ENCODE assay signal across 35 cellular contexts in the genomic region with DNA sequence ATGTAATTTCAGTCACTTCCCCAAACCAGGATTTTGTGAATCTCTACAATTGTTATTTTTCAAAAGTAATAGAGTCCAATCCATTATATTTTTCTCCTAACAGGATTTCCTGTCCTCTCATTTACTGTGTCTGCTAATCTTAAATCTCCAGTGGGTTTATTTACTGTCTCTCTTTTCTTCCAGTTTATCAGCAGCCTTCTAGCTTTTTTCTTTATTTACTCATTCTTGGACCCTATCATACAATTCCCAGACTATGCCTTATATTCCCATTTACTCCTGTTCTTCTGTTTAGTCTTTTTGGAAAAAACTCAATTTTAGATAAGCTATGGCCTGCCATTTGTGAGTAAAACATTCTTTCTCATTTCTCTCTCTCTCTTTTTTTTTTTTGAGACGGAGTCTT.
"Had no signal": no experiment of that assay in that cellular context is flagged by ENCODE, and none has a peak within 500 bp of the region (broad histone marks: within the 10 kb centered on the region; RNA-seq: fewer than 3 reads in every experiment).

No MANE protein-coding gene starts in this region.

- H3K4me3 Mint-ChIP-seq: activated CD4-positive, alpha-beta memory T cell treated with anti-CD3 and anti-CD28 coated beads, Interleukin-2, amount 10 ng/mL, durations not matched to agents 7 days and 5 days; activated CD4-positive, alpha-beta T cell treated with anti-CD3 and anti-CD28 coated beads for 36 hours; activated CD4-positive, alpha-beta T cell treated with anti-CD3 and anti-CD28 coated beads, Interleukin-2, amount 10 ng/mL, durations not matched to agents 7 days and 5 days; activated CD8-positive, alpha-beta memory T cell treated with anti-CD3 and anti-CD28 coated beads, Interleukin-2, amount 10 ng/mL, durations not matched to agents 7 days and 5 days; activated CD8-positive, alpha-beta T cell treated with anti-CD3 and anti-CD28 coated beads, Interleukin-2, amount 10 ng/mL, durations not matched to agents 7 days and 5 days; activated naive CD4-positive, alpha-beta T cell treated with anti-CD3 and anti-CD28 coated beads, Interleukin-2, amount 10 ng/mL, durations not matched to agents 7 days and 5 days; activated naive CD4-positive, alpha-beta T cell treated with anti-CD3 and anti-CD28 coated beads, Interleukin-2, amount 50 U/mL, for 24 hours; activated naive CD8-positive, alpha-beta T cell; activated naive CD8-positive, alpha-beta T cell treated with anti-CD3 and anti-CD28 coated beads, Interleukin-2, amount 10 ng/mL, durations not matched to agents 7 days and 5 days; activated naive CD8-positive, alpha-beta T cell treated with anti-CD3 and anti-CD28 coated beads, Interleukin-2, amount 50 U/mL, for 24 hours; activated T-cell treated with anti-CD3 and anti-CD28 coated beads, Interleukin-2, amount 50 U/mL, for 24 hours; brain; central memory CD8-positive, alpha-beta T cell; T-cell; T-helper 2 cell treated with Interferon-gamma antibody and Interleukin-4, amounts not matched to agents 5 μg/mL and 100 μg/mL, for 36 hours; WTC11 had no signal

- H3K4me3 ChIP-seq: ascending aorta, cardiac muscle cell had no signal

- H3K27me3 Mint-ChIP-seq: activated naive CD4-positive, alpha-beta T cell treated with anti-CD3 and anti-CD28 coated beads, Interleukin-2, amount 10 ng/mL, durations not matched to agents 7 days and 5 days; activated naive CD8-positive, alpha-beta T cell treated with anti-CD3 and anti-CD28 coated beads, Interleukin-2, amount 10 ng/mL, durations not matched to agents 7 days and 5 days; activated T-cell treated with anti-CD3 and anti-CD28 coated beads, Interleukin-2, amount 50 U/mL, for 24 hours had no signal

- H3K27me3 ChIP-seq: ascending aorta, cardiac muscle cell had no signal

- H3K4me1 Mint-ChIP-seq: activated CD4-positive, alpha-beta memory T cell treated with anti-CD3 and anti-CD28 coated beads, Interleukin-2, amount 10 ng/mL, durations not matched to agents 7 days and 5 days; activated CD4-positive, alpha-beta T cell treated with anti-CD3 and anti-CD28 coated beads for 36 hours; activated CD4-positive, alpha-beta T cell treated with anti-CD3 and anti-CD28 coated beads, Interleukin-2, amount 10 ng/mL, durations not matched to agents 7 days and 5 days; activated CD8-positive, alpha-beta memory T cell treated with anti-CD3 and anti-CD28 coated beads, Interleukin-2, amount 10 ng/mL, durations not matched to agents 7 days and 5 days; activated naive CD4-positive, alpha-beta T cell treated with anti-CD3 and anti-CD28 coated beads, Interleukin-2, amount 10 ng/mL, durations not matched to agents 7 days and 5 days; activated naive CD4-positive, alpha-beta T cell treated with anti-CD3 and anti-CD28 coated beads, Interleukin-2, amount 50 U/mL, for 24 hours; activated naive CD8-positive, alpha-beta T cell treated with anti-CD3 and anti-CD28 coated beads, Interleukin-2, amount 10 ng/mL, durations not matched to agents 7 days and 5 days; activated naive CD8-positive, alpha-beta T cell treated with anti-CD3 and anti-CD28 coated beads, Interleukin-2, amount 50 U/mL, for 24 hours; brain; central memory CD8-positive, alpha-beta T cell; T-cell had no signal

- H3K27ac Mint-ChIP-seq: activated CD4-positive, alpha-beta memory T cell treated with anti-CD3 and anti-CD28 coated beads, Interleukin-2, amount 10 ng/mL, durations not matched to agents 7 days and 5 days; activated CD4-positive, alpha-beta T cell treated with anti-CD3 and anti-CD28 coated beads for 36 hours; activated CD4-positive, alpha-beta T cell treated with anti-CD3 and anti-CD28 coated beads, Interleukin-2, amount 10 ng/mL, durations not matched to agents 7 days and 5 days; activated CD8-positive, alpha-beta memory T cell treated with anti-CD3 and anti-CD28 coated beads, Interleukin-2, amount 10 ng/mL, durations not matched to agents 7 days and 5 days; activated CD8-positive, alpha-beta T cell treated with anti-CD3 and anti-CD28 coated beads, Interleukin-2, amount 10 ng/mL, durations not matched to agents 7 days and 5 days; activated naive CD4-positive, alpha-beta T cell treated with anti-CD3 and anti-CD28 coated beads, Interleukin-2, amount 10 ng/mL, durations not matched to agents 7 days and 5 days; activated naive CD4-positive, alpha-beta T cell treated with anti-CD3 and anti-CD28 coated beads, Interleukin-2, amount 50 U/mL, for 24 hours; activated naive CD8-positive, alpha-beta T cell; activated naive CD8-positive, alpha-beta T cell treated with anti-CD3 and anti-CD28 coated beads, Interleukin-2, amount 10 ng/mL, durations not matched to agents 7 days and 5 days; activated naive CD8-positive, alpha-beta T cell treated with anti-CD3 and anti-CD28 coated beads, Interleukin-2, amount 50 U/mL, for 24 hours; activated T-cell treated with anti-CD3 and anti-CD28 coated beads, Interleukin-2, amount 50 U/mL, for 24 hours; activated T-helper 2 cell treated with anti-CD3 and anti-CD28 coated beads, Interferon-gamma antibody, Interleukin-2, Interleukin-4, amounts not matched to agents 10 μg/mL and 5 μg/mL and 100 μg/mL, durations not matched to agents 14 hours and 24 hours and 36 hours; brain; T-cell; T-helper 2 cell treated with Interferon-gamma antibody and Interleukin-4, amounts not matched to agents 5 μg/mL and 100 μg/mL, for 36 hours; WTC11 had no signal

- H3K36me3 ChIP-seq: ascending aorta, cardiac muscle cell, WERI-Rb-1 had no signal

- H3K27ac ChIP-seq: ascending aorta, cardiac muscle cell, WERI-Rb-1 had no signal

- H3K36me3 Mint-ChIP-seq: activated CD8-positive, alpha-beta memory T cell treated with anti-CD3 and anti-CD28 coated beads, Interleukin-2, amount 10 ng/mL, durations not matched to agents 7 days and 5 days; activated naive CD4-positive, alpha-beta T cell treated with anti-CD3 and anti-CD28 coated beads, Interleukin-2, amount 10 ng/mL, durations not matched to agents 7 days and 5 days; activated naive CD4-positive, alpha-beta T cell treated with anti-CD3 and anti-CD28 coated beads, Interleukin-2, amount 50 U/mL, for 24 hours; activated naive CD8-positive, alpha-beta T cell; activated naive CD8-positive, alpha-beta T cell treated with anti-CD3 and anti-CD28 coated beads, Interleukin-2, amount 10 ng/mL, durations not matched to agents 7 days and 5 days; brain; T-cell had no signal

- H3K4me1 ChIP-seq: ascending aorta had no signal

- DNase-seq: activated CD4-positive, alpha-beta memory T cell treated with anti-CD3 and anti-CD28 coated beads, Interleukin-2, amount 10 ng/mL, durations not matched to agents 7 days and 5 days; activated CD4-positive, alpha-beta T cell treated with anti-CD3 and anti-CD28 coated beads for 1 hour; activated CD4-positive, alpha-beta T cell treated with anti-CD3 and anti-CD28 coated beads for 36 hours; activated CD4-positive, alpha-beta T cell treated with anti-CD3 and anti-CD28 coated beads for 48 hours; activated CD4-positive, alpha-beta T cell treated with anti-CD3 and anti-CD28 coated beads, Interleukin-2, amount 10 ng/mL, durations not matched to agents 7 days and 5 days; activated CD4-positive, alpha-beta T cell treated with anti-CD3 and anti-CD28 coated beads, Interleukin-2, amount 50 U/mL, for 48 hours; activated CD4-positive, CD25-positive, alpha-beta regulatory T cell; activated CD8-positive, alpha-beta memory T cell treated with anti-CD3 and anti-CD28 coated beads for 24 hours; activated CD8-positive, alpha-beta memory T cell treated with anti-CD3 and anti-CD28 coated beads, Interleukin-2, amount 10 ng/mL, durations not matched to agents 7 days and 5 days; activated CD8-positive, alpha-beta memory T cell treated with anti-CD3 and anti-CD28 coated beads, Interleukin-2, amount 50 U/mL, for 48 hours; activated CD8-positive, alpha-beta T cell treated with anti-CD3 and anti-CD28 coated beads, Interleukin-2, amount 10 ng/mL, durations not matched to agents 7 days and 5 days; activated effector memory CD4-positive, alpha-beta T cell treated with Interleukin-2 at 50 U/mL for 16 hours; activated gamma-delta T cell; activated naive CD4-positive, alpha-beta T cell treated with anti-CD3 and anti-CD28 coated beads, Interleukin-2, amount 10 ng/mL, durations not matched to agents 7 days and 5 days; activated naive CD4-positive, alpha-beta T cell treated with Interleukin-2 at 50 U/mL for 16 hours; activated naive CD8-positive, alpha-beta T cell treated with anti-CD3 and anti-CD28 coated beads, Interleukin-2, amount 10 ng/mL, durations not matched to agents 7 days and 5 days; activated naive CD8-positive, alpha-beta T cell treated with anti-CD3 and anti-CD28 coated beads, Interleukin-2, amount 50 U/mL, for 24 hours; activated T-cell treated with anti-CD3 and anti-CD28 coated beads, Interleukin-2, amount 50 U/mL, for 24 hours; activated T-cell treated with anti-CD3 and anti-CD28 coated beads, Interleukin-2, amount 50 U/mL, for 48 hours; amygdala; anterior cingulate cortex; caudate nucleus; T-cell; T-helper 2 cell; T-helper 9 cell; WERI-Rb-1 had no signal

- H3K9me3 Mint-ChIP-seq: activated CD4-positive, alpha-beta memory T cell treated with anti-CD3 and anti-CD28 coated beads, Interleukin-2, amount 10 ng/mL, durations not matched to agents 7 days and 5 days; activated naive CD4-positive, alpha-beta T cell treated with anti-CD3 and anti-CD28 coated beads, Interleukin-2, amount 10 ng/mL, durations not matched to agents 7 days and 5 days; activated naive CD8-positive, alpha-beta T cell treated with anti-CD3 and anti-CD28 coated beads, Interleukin-2, amount 10 ng/mL, durations not matched to agents 7 days and 5 days; activated T-cell treated with anti-CD3 and anti-CD28 coated beads, Interleukin-2, amount 50 U/mL, for 24 hours; activated T-helper 2 cell treated with anti-CD3 and anti-CD28 coated beads, Interferon-gamma antibody, Interleukin-2, Interleukin-4, amounts not matched to agents 10 μg/mL and 5 μg/mL and 100 μg/mL, durations not matched to agents 14 hours and 24 hours and 36 hours; T-helper 2 cell treated with Interferon-gamma antibody and Interleukin-4, amounts not matched to agents 5 μg/mL and 100 μg/mL, for 36 hours had no signal
